ENCODE assay signal across 18 cellular contexts in the genomic region with DNA sequence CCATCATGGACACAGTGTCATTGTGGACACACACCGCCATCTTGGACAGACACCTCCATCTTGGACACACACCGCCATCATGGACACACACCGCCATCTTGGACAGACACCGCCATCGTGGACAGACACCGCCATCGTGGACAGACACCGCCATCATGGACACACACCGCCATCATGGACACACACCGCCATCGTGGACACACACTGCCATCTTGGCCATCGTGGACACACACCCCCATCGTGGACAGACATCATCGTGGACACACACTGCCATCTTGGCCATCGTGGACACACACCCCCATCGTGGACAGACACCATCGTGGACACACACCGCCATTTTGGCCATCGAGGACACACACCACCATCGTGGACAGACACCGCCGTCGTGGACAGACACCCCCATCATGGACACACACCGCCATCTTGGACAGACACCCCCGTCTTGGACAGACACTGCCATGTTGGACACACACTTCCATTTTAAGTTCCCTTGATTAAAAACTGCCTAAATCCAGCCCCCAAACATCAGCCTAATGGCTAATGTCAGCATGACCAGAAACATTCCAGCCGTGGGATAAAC. TPM values are rescaled to one million over a fixed set of nuclear protein-coding genes. Genes with fewer than 3 reads are reported as not detected.
DNase-seq lines count a peak whose midpoint lies in the region; ATAC-seq, FAIRE-seq and TF ChIP-seq lines count a peak whose summit lies in the region.
"Had no signal": no experiment of that assay in that cellular context is flagged by ENCODE, and none has a peak within 500 bp of the region (broad histone marks: within the 10 kb centered on the region; RNA-seq: fewer than 3 reads in every experiment).

No MANE protein-coding gene starts in this region.

- TF ChIP-seq POLR2A in Peyer's patch (IDR thresholded peaks at IDR 0.05) (no peak), H1 (IDR thresholded peaks at IDR 0.05; ENCODE audit: control extremely low read depth in 1 of 2, low read depth in 2 of 2, low read length in 2 of 2) (no peak), sigmoid colon (IDR thresholded peaks at IDR 0.05) (no peak)

- 0 out of 2 replicates have a peak, but pooled peaks cover 2% of the 10 kb centered on the region for H3K23me2 ChIP-seq in H1 (ENCODE audit: low read depth, low read length)

- H3K9ac ChIP-seq in H1 (replicated peaks in 1 of 4; ENCODE audit: extremely low read depth in 1 of 4, low read depth in 3 of 4, low read length in 3 of 4): no peak overlapping the region
- H3K9ac ChIP-seq: parathyroid adenoma had no signal

- no peak overlapping the region for H3K4me3 ChIP-seq in Peyer's patch
- H3K4me3 ChIP-seq in H1 (ENCODE audit: extremely low read depth in 1 of 4, insufficient read depth in 2 of 4, low read depth in 3 of 4, low read length in 4 of 4): no peak overlapping the region
- no peak overlapping the region for H3K4me3 ChIP-seq in sigmoid colon
- H3K4me3 ChIP-seq: cardiac muscle cell, hepatocyte, smooth muscle cell had no signal

- no peak overlapping the region for H3K4me3 Mint-ChIP-seq in activated T-cell treated with anti-CD3 and anti-CD28 coated beads, Interleukin-2, amount 50 U/mL, for 24 hours
- H3K4me3 Mint-ChIP-seq in activated T-cell treated with anti-CD3 and anti-CD28 coated beads, Interleukin-2, amount 50 U/mL, for 72 hours: no peak overlapping the region
- H3K4me3 Mint-ChIP-seq: CD4-positive, CD25-positive, alpha-beta regulatory T cell had no signal

- H2BK15ac ChIP-seq in H1 (ENCODE audit: low read length): no peak overlapping the region

- POLR2A ChIA-PET in H1 (lab: Charles Lee; ENCODE audit: partially characterized antibody): no interaction called here

- no peak overlapping the region for H2AK5ac ChIP-seq in H1 (ENCODE audit: low read depth, low read length)

- peaks cover 28 to 69% of the 10 kb centered on the region in 2 experiments for H3K79me2 ChIP-seq in H1 (ENCODE audit: control insufficient read depth in 1 of 2, insufficient read depth in 2 of 2, low read length in 2 of 2)

- H3K27me3 ChIP-seq in Peyer's patch (no peaks in the 10 kb centered on the region), H1 (replicated peaks in 1 of 4; ENCODE audit: control insufficient read depth in 3 of 4, extremely low read depth in 1 of 4, insufficient read depth in 3 of 4, low read length in 3 of 4) (no peaks in the 10 kb centered on the region), sigmoid colon (no peaks in the 10 kb centered on the region)
- H3K27me3 ChIP-seq: cardiac muscle cell, hepatocyte had no signal

- peaks cover 34% of the 10 kb centered on the region for H3K9me3 Mint-ChIP-seq in activated T-cell treated with anti-CD3 and anti-CD28 coated beads, Interleukin-2, amount 50 U/mL, for 24 hours
- H3K9me3 Mint-ChIP-seq in activated T-cell treated with anti-CD3 and anti-CD28 coated beads, Interleukin-2, amount 50 U/mL, for 72 hours: peaks cover 10 to 32% of the 10 kb centered on the region in 2 donors

- intact Hi-C loops in sigmoid colon (cut with DNase I): no loop called here

- H3K36me3 ChIP-seq in Peyer's patch (peaks cover 0 to 10% (median 0%) of the 10 kb centered on the region in 3 donors), H1 (ENCODE audit: control insufficient read depth in 2 of 4, insufficient read depth in 4 of 4, low read length in 3 of 4) (peaks cover 0 to 49% (median 14%) of the 10 kb centered on the region in 4 experiments; a peak in 6 of 8 replicates), sigmoid colon (peaks cover 0 to 21% (median 6%) of the 10 kb centered on the region in 4 donors)
- H3K36me3 ChIP-seq: cardiac muscle cell had no signal

- no peaks in the 10 kb centered on the region for H3K4me1 ChIP-seq in Peyer's patch
- H3K4me1 ChIP-seq in H1 (replicated peaks in 1 of 4; ENCODE audit: control insufficient read depth in 3 of 4, insufficient read depth in 4 of 4, low read length in 3 of 4): no peaks in the 10 kb centered on the region
- H3K4me1 ChIP-seq in sigmoid colon: peaks cover 0 to 10% (median 4%) of the 10 kb centered on the region in 4 donors
- H3K4me1 ChIP-seq: parathyroid adenoma had no signal

- H3K36me3 Mint-ChIP-seq in activated T-cell treated with anti-CD3 and anti-CD28 coated beads, Interleukin-2, amount 50 U/mL, for 24 hours (ENCODE audit: low read depth): peaks cover 89% of the 10 kb centered on the region
- peaks cover 42 to 52% of the 10 kb centered on the region in 2 donors for H3K36me3 Mint-ChIP-seq in activated T-cell treated with anti-CD3 and anti-CD28 coated beads, Interleukin-2, amount 50 U/mL, for 72 hours (ENCODE audit: insufficient read depth in 2 of 2)

- no peak overlapping the region for H3K4ac ChIP-seq in H1 (replicated peaks; ENCODE audit: insufficient read length, low read depth, low read length)

- H4K5ac ChIP-seq in H1 (ENCODE audit: insufficient read length, low read depth, low read length): no peak overlapping the region

- no peak overlapping the region for H3K27ac ChIP-seq in Peyer's patch
- H3K27ac ChIP-seq in H1 (ENCODE audit: low read depth, low read length): no peak overlapping the region
- no peak overlapping the region for H3K27ac ChIP-seq in sigmoid colon
- H3K27ac ChIP-seq: cardiac muscle cell, hepatocyte, parathyroid adenoma had no signal

- no peak overlapping the region for H2BK5ac ChIP-seq in H1 (ENCODE audit: low read depth, low read length)

- H4K8ac ChIP-seq in H1 (ENCODE audit: extremely low read depth, insufficient read depth, low read length): no peak overlapping the region

- TF ChIP-seq EP300 in H1 (IDR thresholded peaks at IDR 0.05; ENCODE audit: borderline replicate concordance in 1 of 2, low read depth in 2 of 2, low read length in 2 of 2) (no peak), sigmoid colon (IDR thresholded peaks at IDR 0.05) (no peak)

- no peak for TF ChIP-seq RAD21 in H1 (IDR thresholded peaks at IDR 0.05 in 1 of 2, conservative IDR thresholded peaks at IDR 0.05 in 1 of 2; ENCODE audit: low read depth in 2 of 2, low read length in 2 of 2)

- CTCF ChIA-PET in H1 (lab: Charles Lee; ENCODE audit: partially characterized antibody): no interaction called here

- no peak overlapping the region for H2AFZ ChIP-seq in H1 (ENCODE audit: low read length)
- H2AFZ ChIP-seq: hepatocyte, parathyroid adenoma had no signal

- WGBS in H1 (ENCODE audit: extremely low coverage in 1 of 2, insufficient coverage in 1 of 2, insufficient read length in 1 of 2, insufficient replicate concordance in 2 of 2, low coverage in 1 of 2, low lambda C conversion rate in 2 of 2, missing lambda C conversion rate in 1 of 2), 2 experiments: 87% methylated on average over 26 of the region's 26 CpGs; no CpG with 5 or more reads in 1 of the 2 experiments
- WGBS in sigmoid colon, 2 donors: 85 to 89% methylated on average over 26 of the region's 26 CpGs

- peaks cover 7% of the 10 kb centered on the region for H3K4me1 Mint-ChIP-seq in activated T-cell treated with anti-CD3 and anti-CD28 coated beads, Interleukin-2, amount 50 U/mL, for 24 hours (ENCODE audit: low read depth)
- H3K4me1 Mint-ChIP-seq in activated T-cell treated with anti-CD3 and anti-CD28 coated beads, Interleukin-2, amount 50 U/mL, for 72 hours (ENCODE audit: low read depth): no peaks in the 10 kb centered on the region

- H3K14ac ChIP-seq in H1 (ENCODE audit: insufficient read length): no peak overlapping the region

- H4K20me1 ChIP-seq in H1 (replicated peaks in 1 of 2; ENCODE audit: control insufficient read depth in 1 of 2, insufficient read depth in 2 of 2, low read length in 2 of 2): peaks cover 0 to 5% of the 10 kb centered on the region in 2 experiments

- H2BK120ac ChIP-seq in H1 (replicated peaks; ENCODE audit: low read depth, low read length): no peak overlapping the region

- no peak overlapping the region for H2BK20ac ChIP-seq in H1 (ENCODE audit: low read length)

- no peak overlapping the region for H3K18ac ChIP-seq in H1 (ENCODE audit: extremely low read depth, low read length)

- DNase-seq in activated T-cell treated with anti-CD3 and anti-CD28 coated beads, Interleukin-2, amount 50 U/mL, for 24 hours: peak; percentile 26
- DNase-seq in activated T-cell treated with anti-CD3 and anti-CD28 coated beads, Interleukin-2, amount 50 U/mL, for 72 hours: no peak
- DNase-seq in Peyer's patch (peak in 2 of 3 donors; percentile 19 to 34), H1 (ENCODE audit: low read depth in 1 of 2, low spot score in 2 of 2) (no peak), sigmoid colon (peak; percentile 46), inferior parietal cortex (ENCODE audit: extremely low spot score) (no peak)
- DNase-seq: CD4-positive, CD25-positive, alpha-beta regulatory T cell; effector memory CD4-positive, alpha-beta T cell; NCI-H82; stimulated activated naive CD4-positive, alpha-beta T cell treated with Interleukin-2 at 50 U/mL for 16 hours had no signal

- no peak overlapping the region for H3K23ac ChIP-seq in H1 (ENCODE audit: insufficient read length)

- peak overlapping the region; percentile 27; the same call in 1 of the 2 replicates for H2BK12ac ChIP-seq in H1 (ENCODE audit: low read depth, low read length)

- H3K9me3 ChIP-seq in Peyer's patch: no peaks in the 10 kb centered on the region
- H3K9me3 ChIP-seq in H1 (ENCODE audit: insufficient read depth in 2 of 2, low read depth in 1 of 2, low read length in 1 of 2): peaks cover 0 to 9% of the 10 kb centered on the region in 2 experiments; a peak in 3 of 4 replicates
- no peaks in the 10 kb centered on the region for H3K9me3 ChIP-seq in sigmoid colon

- TF ChIP-seq CTCF in Peyer's patch (IDR thresholded peaks at IDR 0.05): no peak
- TF ChIP-seq CTCF in H1 (IDR thresholded peaks at IDR 0.05; ENCODE audit: control extremely low read depth in 1 of 3, insufficient read depth in 1 of 3, low read depth in 1 of 3, low read length in 3 of 3): no peak
- TF ChIP-seq CTCF in sigmoid colon (IDR thresholded peaks at IDR 0.05): no peak

- FAIRE-seq in H1 (lab: Jason Lieb, UNC): no peak
- FAIRE-seq: GM19239 had no signal

- no peak overlapping the region for H3K56ac ChIP-seq in H1 (replicated peaks; ENCODE audit: insufficient read length, low read depth, low read length)

- H3K27ac Mint-ChIP-seq in activated T-cell treated with anti-CD3 and anti-CD28 coated beads, Interleukin-2, amount 50 U/mL, for 24 hours: no peak overlapping the region
- H3K27ac Mint-ChIP-seq in activated T-cell treated with anti-CD3 and anti-CD28 coated beads, Interleukin-2, amount 50 U/mL, for 72 hours: no peak overlapping the region
- H3K27ac Mint-ChIP-seq: CD4-positive, CD25-positive, alpha-beta regulatory T cell had no signal

- ATAC-seq in activated T-cell treated with anti-CD3 and anti-CD28 coated beads, Interleukin-2, amount 50 U/mL, for 72 hours (replicated peaks in 1 of 2): no peak
- no peak for ATAC-seq in GM18907 (IDR thresholded peaks at IDR 0.05; ENCODE audit: unreplicated experiment)
- no peak for ATAC-seq in GM18867 (IDR thresholded peaks at IDR 0.05; ENCODE audit: unreplicated experiment)
- ATAC-seq: Panc1 had no signal

- no peak overlapping the region for H4K91ac ChIP-seq in H1 (replicated peaks; ENCODE audit: insufficient read length, low read length)

- peaks cover 26% of the 10 kb centered on the region for H3K79me1 ChIP-seq in H1 (ENCODE audit: low read depth, low read length)

- H3K4me2 ChIP-seq in H1 (ENCODE audit: insufficient read depth in 1 of 2, low read depth in 2 of 2, low read length in 2 of 2): no peak overlapping the region
- H3K4me2 ChIP-seq: hepatocyte, smooth muscle cell had no signal

- no peaks in the 10 kb centered on the region for H3K27me3 Mint-ChIP-seq in activated T-cell treated with anti-CD3 and anti-CD28 coated beads, Interleukin-2, amount 50 U/mL, for 24 hours
- no peaks in the 10 kb centered on the region for H3K27me3 Mint-ChIP-seq in activated T-cell treated with anti-CD3 and anti-CD28 coated beads, Interleukin-2, amount 50 U/mL, for 72 hours (ENCODE audit: low read depth)

RNA-seq across cellular contexts. Expression of a gene that starts 9.1 kb away (rescaled TPM):
- 100 to 1,000 TPM in 1 of 2 donors, 10 to 100 TPM in 1; 70.4 to 101 TPM for total RNA-seq in activated T-cell treated with anti-CD3 and anti-CD28 coated beads, Interleukin-2, amount 50 U/mL, for 72 hours
- total RNA-seq in Peyer's patch: 10 to 100 TPM in 3 of 4 donors, 1 to 10 TPM in 1; 9.5 to 23.9 (median 15.1) TPM
- total RNA-seq in H1 (2021; fragmentation: NEBNext Ultra II Directional; extraction: Animal tissue kit (Norgen Biotek cat#: 25700)): 75.4 and 81.4 TPM in 2 replicates
- 75.6 and 130 TPM in 2 replicates for polyA plus RNA-seq in H1 (2011; rRNA removed)
- polyA plus RNA-seq in H1 (2011; cell fraction: cytosol; rRNA removed): 92.6 TPM
- polyA plus RNA-seq in H1 (2011; cell fraction: nucleus; rRNA removed): 104 TPM
- polyA plus RNA-seq in H1 (2012, experiment 1 of 2): 51.7 to 90.7 TPM (median 78.8 TPM) in 4 replicates
- polyA plus RNA-seq in H1 (2012, experiment 2 of 2): 57.9 TPM
- 41.0 TPM for polyA plus RNA-seq in H1 (2013, experiment 1 of 2)
- polyA plus RNA-seq in H1 (2013, experiment 2 of 2): 39.2 TPM
- polyA minus RNA-seq in H1 (2011; rRNA and poly(A)+ RNA removed): 47.0 and 49.0 TPM in 2 replicates
- polyA minus RNA-seq in H1 (2011; cell fraction: cytosol; rRNA and poly(A)+ RNA removed): 52.1 TPM
- 46.7 TPM for polyA minus RNA-seq in H1 (2011; cell fraction: nucleus; rRNA and poly(A)+ RNA removed)
- 10 to 100 TPM; 20.8 to 30.6 (median 29.3) TPM for total RNA-seq in sigmoid colon
- polyA plus RNA-seq in sigmoid colon: 10 to 100 TPM; 11.8 to 24.0 (median 21.0) TPM

RNA-seq across cellular contexts. Expression of a gene that starts 51.7 kb away (rescaled TPM):
- total RNA-seq in activated T-cell treated with anti-CD3 and anti-CD28 coated beads, Interleukin-2, amount 50 U/mL, for 72 hours: 100 to 1,000 TPM; 402 to 411 TPM
- 100 to 1,000 TPM; 201 to 361 (median 314) TPM for total RNA-seq in Peyer's patch
- total RNA-seq in H1 (2021; fragmentation: NEBNext Ultra II Directional; extraction: Animal tissue kit (Norgen Biotek cat#: 25700)): 487 and 514 TPM in 2 replicates
- 1,220 and 1,529 TPM in 2 replicates for polyA plus RNA-seq in H1 (2011; rRNA removed)
- 1,117 TPM for polyA plus RNA-seq in H1 (2011; cell fraction: cytosol; rRNA removed)
- 686 TPM for polyA plus RNA-seq in H1 (2011; cell fraction: nucleus; rRNA removed)
- polyA plus RNA-seq in H1 (2012, experiment 1 of 2): 559 to 826 TPM (median 767 TPM) in 4 replicates
- 674 TPM for polyA plus RNA-seq in H1 (2012, experiment 2 of 2)
- polyA plus RNA-seq in H1 (2013, experiment 1 of 2): 424 TPM
- 418 TPM for polyA plus RNA-seq in H1 (2013, experiment 2 of 2)
- 356 and 371 TPM in 2 replicates for polyA minus RNA-seq in H1 (2011; rRNA and poly(A)+ RNA removed)
- polyA minus RNA-seq in H1 (2011; cell fraction: cytosol; rRNA and poly(A)+ RNA removed): 639 TPM
- polyA minus RNA-seq in H1 (2011; cell fraction: nucleus; rRNA and poly(A)+ RNA removed): 472 TPM
- 100 to 1,000 TPM; 329 to 493 (median 469) TPM for total RNA-seq in sigmoid colon
- 100 to 1,000 TPM; 449 to 644 (median 517) TPM for polyA plus RNA-seq in sigmoid colon

Comparison
In these comparisons a context has a peak if more than half of its experiments do, and no peak if none do; other contexts are left out.
1. DNase-seq: peak in activated T-cell treated with anti-CD3 and anti-CD28 coated beads, Interleukin-2, amount 50 U/mL, for 24 hours (single experiment), Peyer's patch (2 of 3) and sigmoid colon (single experiment); none in activated T-cell treated with anti-CD3 and anti-CD28 coated beads, Interleukin-2, amount 50 U/mL, for 72 hours (0 of 2), H1 (0 of 2) and inferior parietal cortex (single experiment).